24 cellular contexts compared by ENCODE assay signal in the genomic region with DNA sequence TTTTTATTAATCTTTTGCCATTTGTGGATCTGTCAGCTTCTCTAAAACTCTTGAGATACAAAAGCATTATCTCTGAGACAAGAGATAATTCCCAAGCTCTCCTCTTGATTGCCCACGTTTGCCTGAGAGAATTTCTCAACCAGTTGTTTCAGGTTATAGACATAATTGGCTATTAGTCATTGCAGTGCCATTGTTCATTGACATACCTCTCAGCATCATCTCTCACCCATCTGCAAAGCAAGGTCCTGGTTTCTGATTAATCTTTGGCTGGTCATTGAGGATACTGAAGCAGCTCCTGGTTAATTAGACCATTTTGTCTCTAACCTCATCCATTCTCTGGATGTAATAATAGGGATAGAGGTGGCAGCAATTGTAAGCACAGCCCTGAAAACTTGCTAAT.
DNase-seq lines count a peak whose midpoint lies in the region; ATAC-seq and TF ChIP-seq lines count a peak whose summit lies in the region.
"Had no signal": no experiment of that assay in that cellular context is flagged by ENCODE, and none has a peak within 500 bp of the region (broad histone marks: within the 10 kb centered on the region; RNA-seq: fewer than 3 reads in every experiment).

No MANE protein-coding gene starts in this region.

- TF ChIP-seq CTCF in RWPE2 (IDR thresholded peaks at IDR 0.05; ENCODE audit: poor library complexity, severe bottlenecking) = no peak

- no peaks in the 10 kb centered on the region for H3K79me1 ChIP-seq in neuronal stem cell (ENCODE audit: low read depth, low read length)

- H3K4me1 ChIP-seq in RWPE2 (ENCODE audit: insufficient read depth, poor library complexity, severe bottlenecking) = peaks cover 18% of the 10 kb centered on the region
- H3K4me1 ChIP-seq in neuronal stem cell (ENCODE audit: control insufficient read depth in 2 of 2, insufficient read depth in 1 of 2, low read depth in 1 of 2, low read length in 2 of 2) = peaks cover 0 to 6% of the 10 kb centered on the region in 2 donors
- H3K4me1 ChIP-seq: BE2C had no signal

- WGBS in neuronal stem cell (ENCODE audit: extremely low coverage in 2 of 2, insufficient read length in 2 of 2, insufficient replicate concordance in 1 of 2), 2 donors = no CpG with 5 or more reads among the region's 1 CpG

- no peak overlapping the region for H2BK120ac ChIP-seq in neuronal stem cell (ENCODE audit: low read depth, low read length)

- no peak overlapping the region for H4K8ac ChIP-seq in neuronal stem cell (ENCODE audit: low read depth, low read length)

- H3K4me3 ChIP-seq in RWPE2 (ENCODE audit: severe bottlenecking) (no peak overlapping the region), neuronal stem cell (ENCODE audit: low read length in 2 of 2) (no peak overlapping the region)
- H3K4me3 ChIP-seq: MG63 had no signal

- no peak overlapping the region for H3K9ac ChIP-seq in neuronal stem cell (ENCODE audit: low read depth, low read length, poor library complexity)
- H3K9ac ChIP-seq: SK-N-SH had no signal

- no peak overlapping the region for H2BK12ac ChIP-seq in neuronal stem cell (ENCODE audit: low read length)

- H3K27ac ChIP-seq in RWPE2 (ENCODE audit: poor library complexity, severe bottlenecking) = peak overlapping the region; percentile 66
- H3K27ac ChIP-seq in neuronal stem cell (replicated peaks; ENCODE audit: low read length) = peak overlapping the region; percentile 50

- H3K36me3 ChIP-seq in RWPE2 (ENCODE audit: low read depth) = no peaks in the 10 kb centered on the region
- no peaks in the 10 kb centered on the region for H3K36me3 ChIP-seq in neuronal stem cell (replicated peaks in 1 of 2; ENCODE audit: control insufficient read depth in 2 of 2, insufficient read depth in 2 of 2, low read length in 2 of 2)
- H3K36me3 ChIP-seq: BE2C, MG63 had no signal

- H3K23ac ChIP-seq in neuronal stem cell (ENCODE audit: low read depth, low read length, poor library complexity) = no peak overlapping the region

- H3K4ac ChIP-seq in neuronal stem cell (ENCODE audit: low read length) = no peak overlapping the region

- ATAC-seq in RWPE2 (ENCODE audit: low read depth) = peak; percentile 74
- ATAC-seq in GM19463 (IDR thresholded peaks at IDR 0.05; ENCODE audit: unreplicated experiment) = no peak
- ATAC-seq: HCT116, Panc1 had no signal

- H4K91ac ChIP-seq in neuronal stem cell (ENCODE audit: low read depth, low read length, poor library complexity) = no peak overlapping the region

- no peak overlapping the region for H2AK5ac ChIP-seq in neuronal stem cell (ENCODE audit: low read depth, low read length)

- no peak overlapping the region for H2AFZ ChIP-seq in neuronal stem cell (ENCODE audit: low read length)

- H2BK5ac ChIP-seq in neuronal stem cell (ENCODE audit: low read length) = no peak overlapping the region

- no peak overlapping the region for H3K14ac ChIP-seq in neuronal stem cell (ENCODE audit: low read length)

- DNase-seq in NCI-H748 (lab: John Stamatoyannopoulos, UW; ENCODE audit: unreplicated experiment) (peak; percentile 92), NCI-H748 treated with DMSO at 0.1 percent for 48 hours (lab: John Stamatoyannopoulos, UW) (no peak), RWPE2 (ENCODE audit: low spot score) (no peak), glomerular visceral epithelial cell (ENCODE audit: extremely low spot score) (peak; percentile 24), neuronal stem cell (ENCODE audit: low spot score) (peak; percentile 36), D341Med (ENCODE audit: low spot score) (no peak), MV-4-11 (lab: John Stamatoyannopoulos, UW) (no peak)
- DNase-seq: 8988T; ACHN; BE2C; CD8-positive, alpha-beta memory T cell; IMR-90; KG1; MG63; NCI-H1694 treated with DMSO at 0.1 percent for 48 hours; NCI-H2171 treated with DMSO at 0.1 percent for 48 hours; NCI-H345; NCI-H510A treated with DMSO at 0.1 percent for 48 hours; NCI-H82; SK-N-SH; SW 1271 had no signal

- H3K9me3 ChIP-seq in RWPE2 (ENCODE audit: severe bottlenecking) = peaks cover 2% of the 10 kb centered on the region
- no peaks in the 10 kb centered on the region for H3K9me3 ChIP-seq in neuronal stem cell (replicated peaks in 1 of 2; ENCODE audit: control insufficient read depth in 2 of 2, insufficient read depth in 1 of 2, low read depth in 1 of 2, low read length in 2 of 2)
- H3K9me3 ChIP-seq: BE2C, MG63, SK-N-SH had no signal

- H3K27me3 ChIP-seq in RWPE2 (ENCODE audit: insufficient read depth, poor library complexity, severe bottlenecking) = no peaks in the 10 kb centered on the region
- no peaks in the 10 kb centered on the region for H3K27me3 ChIP-seq in neuronal stem cell (ENCODE audit: control insufficient read depth in 3 of 3, insufficient read depth in 3 of 3, low read depth in 1 of 3, low read length in 3 of 3)
- H3K27me3 ChIP-seq: BE2C, MG63 had no signal

- no peak overlapping the region for H2BK15ac ChIP-seq in neuronal stem cell (ENCODE audit: low read length)

- no peak overlapping the region for H3K4me2 ChIP-seq in neuronal stem cell (ENCODE audit: insufficient read depth, low read length, poor library complexity, severe bottlenecking)
- H3K4me2 ChIP-seq: SK-N-SH had no signal

- no peak overlapping the region for H3K18ac ChIP-seq in neuronal stem cell (ENCODE audit: low read length)

Comparison
In these comparisons a context has a peak if more than half of its experiments do, and no peak if none do; other contexts are left out.
1. DNase-seq: peak in NCI-H748 (single experiment), glomerular visceral epithelial cell (single experiment) and neuronal stem cell (single experiment); none in NCI-H748 treated with DMSO at 0.1 percent for 48 hours (single experiment), RWPE2 (single experiment), D341Med (single experiment) and MV-4-11 (single experiment).